ENCODE assay signal across 26 cellular contexts in the genomic region with DNA sequence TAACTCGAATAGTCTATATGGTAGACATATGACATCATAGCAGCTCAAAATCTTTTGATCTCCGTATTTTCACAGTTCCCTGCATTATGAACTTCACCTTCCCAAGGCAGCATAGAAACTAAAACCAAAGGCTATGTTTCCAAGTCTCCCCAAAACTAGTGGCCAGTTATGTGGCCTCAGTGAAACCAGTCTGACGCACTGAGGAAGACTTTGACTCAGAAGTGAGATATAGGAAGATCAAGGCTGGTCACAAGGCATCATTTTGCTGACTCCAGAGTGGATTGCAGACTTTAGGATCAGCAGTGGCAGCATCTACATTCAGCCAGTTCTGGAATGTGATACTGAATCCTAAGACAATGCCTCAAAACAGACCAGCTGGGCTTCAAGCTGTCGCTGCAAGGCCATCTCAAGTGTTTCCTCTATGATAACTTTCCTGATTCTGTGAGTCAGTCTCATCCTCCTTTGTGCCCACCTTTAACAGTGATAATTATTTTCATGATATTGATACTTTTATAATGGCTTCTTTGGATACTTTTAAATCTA.
"Had no signal": no experiment of that assay in that cellular context is flagged by ENCODE, and none has a peak within 500 bp of the region (broad histone marks: within the 10 kb centered on the region; RNA-seq: fewer than 3 reads in every experiment).

No MANE protein-coding gene starts in this region.

- DNase-seq: activated CD4-positive, alpha-beta memory T cell treated with anti-CD3 and anti-CD28 coated beads for 36 hours; activated CD4-positive, alpha-beta T cell treated with anti-CD3 and anti-CD28 coated beads for 48 hours; activated CD8-positive, alpha-beta memory T cell treated with anti-CD3 and anti-CD28 coated beads, Interleukin-2, amount 50 U/mL, for 48 hours; activated gamma-delta T cell treated with Interleukin-2 at 50 U/mL for 16 hours; activated naive CD4-positive, alpha-beta T cell treated with anti-CD3 and anti-CD28 coated beads, Interleukin-2, amount 50 U/mL, for 16 hours; activated T-cell treated with anti-CD3 and anti-CD28 coated beads, Interleukin-2, amount 50 U/mL, for 24 hours; amniotic stem cell; brain microvascular endothelial cell; effector memory CD8-positive, alpha-beta T cell; left cardiac atrium; mammary epithelial cell; naive thymus-derived CD4-positive, alpha-beta T cell; nucleus accumbens; stimulated activated CD4-positive, alpha-beta T cell treated with anti-CD3 and anti-CD28 coated beads, Interleukin-15, amount 100 ng/mL, for 24 hours; stimulated activated CD4-positive, alpha-beta T cell treated with anti-CD3 and anti-CD28 coated beads, Interleukin-2, amount 100 ng/mL, for 24 hours; stimulated activated naive CD4-positive, alpha-beta T cell; tibial artery; upper lobe of right lung; WERI-Rb-1 had no signal

- ATAC-seq: activated CD4-positive, CD25-positive, alpha-beta regulatory T cell treated with anti-CD3 and anti-CD28 coated beads, Interleukin-2, amount 50 U/mL, for 24 hours; effector memory CD8-positive, alpha-beta T cell; gastroesophageal sphincter; left cardiac atrium; naive thymus-derived CD4-positive, alpha-beta T cell; upper lobe of right lung had no signal

- H3K27ac ChIP-seq: brain microvascular endothelial cell, coronary artery, gastroesophageal sphincter, hepatocyte, parathyroid adenoma, right atrium auricular region, suprapubic skin, tibial artery, upper lobe of right lung, WERI-Rb-1 had no signal

- H3K27me3 ChIP-seq: brain microvascular endothelial cell, gastroesophageal sphincter, hepatocyte, right atrium auricular region, suprapubic skin, tibial artery, upper lobe of right lung had no signal

- H3K4me3 ChIP-seq: coronary artery, gastroesophageal sphincter, hepatocyte, right atrium auricular region, suprapubic skin, tibial artery, upper lobe of right lung had no signal
